Comparison of ENCODE assay signal across 1 cellular context in the genomic region with DNA sequence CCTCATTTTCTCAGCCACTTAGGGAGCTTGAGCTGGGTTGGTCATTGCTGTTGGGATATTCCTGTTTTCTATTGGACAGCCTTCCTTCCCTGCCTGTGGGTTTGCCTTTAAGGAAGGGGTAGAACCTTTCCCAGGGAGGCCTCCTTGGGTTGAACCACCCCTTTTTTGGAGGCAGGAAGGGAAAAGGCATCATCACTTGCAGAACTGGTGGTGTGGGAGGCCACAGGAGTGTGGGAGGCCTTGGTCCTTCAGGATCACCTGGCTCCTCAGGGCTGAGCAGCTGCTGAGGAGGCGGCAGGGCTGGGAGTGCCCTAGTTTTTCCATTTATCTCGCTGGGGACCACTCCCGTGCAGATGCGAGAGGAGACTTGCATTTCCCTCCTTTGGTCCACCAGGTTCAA.
TF ChIP-seq lines count a peak whose summit lies in the region.

No MANE protein-coding gene starts in this region.

TF ChIP-seq in endothelial cell of umbilical vein, 7 proteins besides CTCF, POLR2A, EP300 and RAD21:
- no peak for TF ChIP-seq FOS (IDR thresholded peaks at IDR 0.05; ENCODE audit: borderline replicate concordance, insufficient read depth, low read length)
- no peak for TF ChIP-seq POLR2AphosphoS5 (IDR thresholded peaks at IDR 0.05; ENCODE audit: insufficient read depth, low read depth, low read length)
- TF ChIP-seq JUN (IDR thresholded peaks at IDR 0.05; ENCODE audit: borderline replicate concordance, insufficient read depth, insufficient read length, low read depth), result no peak
- no peak for TF ChIP-seq GATA2 (IDR thresholded peaks at IDR 0.05; ENCODE audit: insufficient read depth, insufficient read length, low read depth, low read length)
- TF ChIP-seq, protein P1, sequence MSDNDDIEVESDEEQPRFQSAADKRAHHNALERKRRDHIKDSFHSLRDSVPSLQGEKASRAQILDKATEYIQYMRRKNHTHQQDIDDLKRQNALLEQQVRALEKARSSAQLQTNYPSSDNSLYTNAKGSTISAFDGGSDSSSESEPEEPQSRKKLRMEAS (IDR thresholded peaks at IDR 0.05; ENCODE audit: insufficient read depth, insufficient read length), result no peak
- TF ChIP-seq EZH2 (IDR thresholded peaks at IDR 0.05; ENCODE audit: borderline replicate concordance, low read depth, low read length, severe bottlenecking), result no peak
- TF ChIP-seq MYC (IDR thresholded peaks at IDR 0.05; ENCODE audit: low read depth, low read length), result no peak
